In genomic region chr9:133048595-133048994, GRCh38 we compare ENCODE assay signal across 9 cellular contexts. TPM values are rescaled to one million over a fixed set of nuclear protein-coding genes. Genes with fewer than 3 reads are reported as not detected.
DNase-seq lines count a peak whose midpoint lies in the region; ATAC-seq and TF ChIP-seq lines count a peak whose summit lies in the region.
"Had no signal": no experiment of that assay in that cellular context is flagged by ENCODE, and none has a peak within 500 bp of the region (broad histone marks: within the 10 kb centered on the region; RNA-seq: fewer than 3 reads in every experiment).

No MANE protein-coding gene starts in this region.

- H3K27me3 ChIP-seq in brain microvascular endothelial cell (replicated peaks) = no peaks in the 10 kb centered on the region
- no peaks in the 10 kb centered on the region for H3K27me3 ChIP-seq in uterus
- no peaks in the 10 kb centered on the region for H3K27me3 ChIP-seq in suprapubic skin

- TF ChIP-seq POLR2A in NB4 (IDR thresholded peaks at IDR 0.05; ENCODE audit: extremely low read depth, insufficient read length) (no peak), uterus (IDR thresholded peaks at IDR 0.05) (no peak), suprapubic skin (IDR thresholded peaks at IDR 0.05) (no peak)

- TF ChIP-seq CTCF in NB4 (IDR thresholded peaks at IDR 0.05; ENCODE audit: low read depth, low read length) (peak; percentile 49), brain microvascular endothelial cell (IDR thresholded peaks at IDR 0.05; ENCODE audit: low read depth, low read length, missing control alignments) (peak; percentile 63), mucosa of descending colon (IDR thresholded peaks at IDR 0.05) (no peak), uterus (IDR thresholded peaks at IDR 0.05) (no peak), suprapubic skin (IDR thresholded peaks at IDR 0.05) (peak in 1 of 2 donors; percentile 13)

- ATAC-seq in mucosa of descending colon = peak; percentile 39

- intact Hi-C loops in mucosa of descending colon (cut with DNase I, micrococcal nuclease) = no loop called here
- intact Hi-C loops in uterus (cut with DNase I; ENCODE audit: low total_unique reads) = no loop called here

- H3K9me3 ChIP-seq in mucosa of descending colon = no peaks in the 10 kb centered on the region
- no peaks in the 10 kb centered on the region for H3K9me3 ChIP-seq in uterus
- no peaks in the 10 kb centered on the region for H3K9me3 ChIP-seq in suprapubic skin

- 58% methylated on average over 5 of the region's 5 CpGs for WGBS in suprapubic skin

- H3K4me1 ChIP-seq in mucosa of descending colon (ENCODE audit: low read depth) (peaks cover 12% of the 10 kb centered on the region), uterus (no peaks in the 10 kb centered on the region), suprapubic skin (no peaks in the 10 kb centered on the region)

- in situ Hi-C loops in brain microvascular endothelial cell (cut with HindIII; ENCODE audit: low pct_ligation_motif_present, low sequenced_read_pairs) = loop anchor here (25.0 kb wide), 1 partner anchor 89 kb away; no protein-coding TSS in a partner anchor

- H3K4me3 ChIP-seq in NB4 (ENCODE audit: low read depth, low read length) (no peak overlapping the region), brain microvascular endothelial cell (ENCODE audit: low read depth, low read length) (no peak overlapping the region), mucosa of descending colon (no peak overlapping the region), uterus (no peak overlapping the region), suprapubic skin (no peak overlapping the region)

- H3K27ac ChIP-seq in brain microvascular endothelial cell (no peak overlapping the region), uterus (no peak overlapping the region), suprapubic skin (no peak overlapping the region)
- H3K27ac ChIP-seq: C4-2B had no signal

- peak; percentile 42 for DNase-seq in NCI-H510A treated with DMSO at 0.1 percent for 48 hours (lab: John Stamatoyannopoulos, UW)
- no peak for DNase-seq in NCI-H510A (lab: John Stamatoyannopoulos, UW)
- peak; percentile 55 for DNase-seq in NB4 (ENCODE audit: low read depth)
- no peak for DNase-seq in brain microvascular endothelial cell
- DNase-seq in mucosa of descending colon = peak in 2 of 3 donors; percentile 36 to 58
- no peak for DNase-seq in uterus
- DNase-seq in suprapubic skin (ENCODE audit: low spot score in 2 of 2) = no peak
- DNase-seq in NCI-H1436 (lab: John Stamatoyannopoulos, UW) = no peak

- H3K36me3 ChIP-seq in brain microvascular endothelial cell (replicated peaks) (peaks cover 40% of the 10 kb centered on the region), mucosa of descending colon (ENCODE audit: low read depth) (peaks cover 9% of the 10 kb centered on the region), uterus (no peaks in the 10 kb centered on the region), suprapubic skin (peaks cover 89% of the 10 kb centered on the region)

- no peak for TF ChIP-seq EP300 in suprapubic skin (IDR thresholded peaks at IDR 0.05)

RNA-seq across cellular contexts. Expression of gene CEL, which starts 13.2 kb away (rescaled TPM):
- 1 to 10 TPM in 2 of 3 donors, under 1 TPM in 1; 0.87 to 1.6 (median 1.4) TPM for total RNA-seq in mucosa of descending colon
- 1 to 10 TPM in 1 of 4 donors, under 1 TPM in 2, not detected in 1; 0.26 to 1.4 (median 0.62) TPM for total RNA-seq in uterus
- total RNA-seq in suprapubic skin = 10 to 100 TPM in 1 of 4 donors, 1 to 10 TPM in 3; 5.2 to 10.7 (median 5.9) TPM

RNA-seq across cellular contexts. Expression of gene GTF3C5, which starts 17.8 kb away (rescaled TPM):
- 10 to 100 TPM; 45.8 to 53.6 (median 52.2) TPM for total RNA-seq in mucosa of descending colon
- 10 to 100 TPM; 26.6 to 52.8 (median 37.1) TPM for total RNA-seq in uterus
- 100 to 1,000 TPM in 1 of 4 donors, 10 to 100 TPM in 3; 55.8 to 103 (median 63.1) TPM for total RNA-seq in suprapubic skin

Comparison
In these comparisons a context has a peak if more than half of its experiments do, and no peak if none do; other contexts are left out.
1. DNase-seq: peak in NCI-H510A treated with DMSO at 0.1 percent for 48 hours (single experiment), NB4 (single experiment) and mucosa of descending colon (2 of 3); none in NCI-H510A (single experiment), brain microvascular endothelial cell (single experiment), uterus (0 of 2), suprapubic skin (0 of 2) and NCI-H1436 (single experiment).
2. CTCF ChIP-seq: peak in NB4 (single experiment) and brain microvascular endothelial cell (single experiment); none in mucosa of descending colon (single experiment) and uterus (0 of 4).